4 cellular contexts compared by ENCODE assay signal in the genomic region with DNA sequence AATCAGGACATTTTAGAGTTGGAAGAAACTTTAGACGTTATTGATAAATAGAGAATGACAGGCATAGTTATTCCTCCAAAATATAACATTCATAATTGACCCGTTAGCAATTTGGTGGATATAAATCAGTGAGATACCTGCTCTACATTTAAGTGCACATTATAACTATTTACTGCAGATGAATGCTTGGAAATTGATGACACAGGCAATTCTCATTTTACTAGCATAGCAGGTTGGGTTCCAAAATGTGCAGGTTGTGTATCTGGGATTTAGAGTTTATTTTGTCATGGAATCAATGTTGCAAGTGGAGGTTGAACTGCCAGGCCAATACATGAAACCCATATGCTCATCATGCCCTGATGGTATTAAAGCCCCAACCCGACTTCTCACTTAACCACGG.
TF ChIP-seq lines count a peak whose summit lies in the region.

No MANE protein-coding gene starts in this region.

TF ChIP-seq in HepG2, 621 proteins besides CTCF, POLR2A, EP300 and RAD21 (continues in another document):
- TF ChIP-seq MAFK (conservative IDR thresholded peaks at IDR 0.05 in 1 of 2, IDR thresholded peaks at IDR 0.05 in 1 of 2; ENCODE audit: low read length in 2 of 2) = peak; percentile 94 to 96

TF ChIP-seq in A549, 52 proteins besides CTCF, POLR2A, EP300 and RAD21:
- TF ChIP-seq, protein P1, sequence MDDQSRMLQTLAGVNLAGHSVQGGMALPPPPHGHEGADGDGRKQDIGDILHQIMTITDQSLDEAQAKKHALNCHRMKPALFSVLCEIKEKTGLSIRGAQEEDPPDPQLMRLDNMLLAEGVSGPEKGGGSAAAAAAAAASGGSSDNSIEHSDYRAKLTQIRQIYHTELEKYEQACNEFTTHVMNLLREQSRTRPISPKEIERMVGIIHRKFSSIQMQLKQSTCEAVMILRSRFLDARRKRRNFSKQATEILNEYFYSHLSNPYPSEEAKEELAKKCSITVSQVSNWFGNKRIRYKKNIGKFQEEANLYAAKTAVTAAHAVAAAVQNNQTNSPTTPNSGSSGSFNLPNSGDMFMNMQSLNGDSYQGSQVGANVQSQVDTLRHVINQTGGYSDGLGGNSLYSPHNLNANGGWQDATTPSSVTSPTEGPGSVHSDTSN (IDR thresholded peaks at IDR 0.05) = no peak
- no peak for TF ChIP-seq TFCP2L1 (CRISPR knock-in tag; IDR thresholded peaks at IDR 0.05)
- TF ChIP-seq, protein P2, sequence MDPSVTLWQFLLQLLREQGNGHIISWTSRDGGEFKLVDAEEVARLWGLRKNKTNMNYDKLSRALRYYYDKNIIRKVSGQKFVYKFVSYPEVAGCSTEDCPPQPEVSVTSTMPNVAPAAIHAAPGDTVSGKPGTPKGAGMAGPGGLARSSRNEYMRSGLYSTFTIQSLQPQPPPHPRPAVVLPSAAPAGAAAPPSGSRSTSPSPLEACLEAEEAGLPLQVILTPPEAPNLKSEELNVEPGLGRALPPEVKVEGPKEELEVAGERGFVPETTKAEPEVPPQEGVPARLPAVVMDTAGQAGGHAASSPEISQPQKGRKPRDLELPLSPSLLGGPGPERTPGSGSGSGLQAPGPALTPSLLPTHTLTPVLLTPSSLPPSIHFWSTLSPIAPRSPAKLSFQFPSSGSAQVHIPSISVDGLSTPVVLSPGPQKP (IDR thresholded peaks at IDR 0.05; ENCODE audit: low read depth, low read length) = no peak
- peak; percentile 89 for TF ChIP-seq MAFK (IDR thresholded peaks at IDR 0.05; ENCODE audit: partially characterized antibody)

TF ChIP-seq in IMR-90, 13 proteins besides CTCF, POLR2A, EP300 and RAD21:
- no peak for TF ChIP-seq MAZ (IDR thresholded peaks at IDR 0.05; ENCODE audit: borderline replicate concordance, low read depth, low read length)
- no peak for TF ChIP-seq CHD1 (IDR thresholded peaks at IDR 0.05; ENCODE audit: low read depth, low read length)
- peak; percentile 74 for TF ChIP-seq MAFK (IDR thresholded peaks at IDR 0.05; ENCODE audit: low read depth, low read length)
- TF ChIP-seq, protein P2 (IDR thresholded peaks at IDR 0.05; ENCODE audit: borderline replicate concordance, low read depth, low read length) = no peak
- TF ChIP-seq CEBPB (IDR thresholded peaks at IDR 0.05; ENCODE audit: low read depth, low read length) = no peak

TF ChIP-seq in K562, 482 proteins besides CTCF, POLR2A, EP300 and RAD21:
- TF ChIP-seq ZFPM2 (CRISPR knock-in tag; IDR thresholded peaks at IDR 0.05) (no peak), ZNF316 (IDR thresholded peaks at IDR 0.05) (peak; percentile 25; the same call in 1 of the 2 replicates), MYC (IDR thresholded peaks at IDR 0.05; ENCODE audit: low read depth, low read length) (no peak), MYC (CRISPR knock-in tag; IDR thresholded peaks at IDR 0.05; ENCODE audit: borderline replicate concordance, low read depth) (no peak), MCM7 (IDR thresholded peaks at IDR 0.05) (no peak), LARP7 (IDR thresholded peaks at IDR 0.05) (no peak), POLR2AphosphoS5 (IDR thresholded peaks at IDR 0.05; ENCODE audit: control insufficient read depth, insufficient read depth, low read depth, low read length) (no peak)
TF ChIP-seq in K562: peak in this region for 1.
